In genomic region chr1:34460193-34460592, GRCh38 we compare ENCODE assay signal across 8 cellular contexts.
DNase-seq lines count a peak whose midpoint lies in the region; ATAC-seq, FAIRE-seq and TF ChIP-seq lines count a peak whose summit lies in the region.

No MANE protein-coding gene starts in this region.

- no peaks in the 10 kb centered on the region for H3K27me3 ChIP-seq in keratinocyte (ENCODE audit: control insufficient read depth, extremely low read depth, insufficient read depth, low read length)
- H3K27me3 ChIP-seq in ascending aorta, result no peaks in the 10 kb centered on the region

- no peak overlapping the region for H3K4me2 ChIP-seq in keratinocyte (ENCODE audit: control insufficient read depth, extremely low read depth, insufficient read depth, low read depth, low read length)

- no peaks in the 10 kb centered on the region for H3K4me1 ChIP-seq in keratinocyte (ENCODE audit: control insufficient read depth, extremely low read depth, insufficient read depth, low read length)
- no peaks in the 10 kb centered on the region for H3K4me1 ChIP-seq in ascending aorta

- dilution Hi-C loops in keratinocyte (cut with MboI; ENCODE audit: extremely low pct_ligation_motif_present, low sequenced_read_pairs), result no loop called here

- H3K79me2 ChIP-seq in keratinocyte (ENCODE audit: control insufficient read depth, insufficient read depth, low read length), result no peaks in the 10 kb centered on the region

- no peak overlapping the region for H3K9ac ChIP-seq in keratinocyte (ENCODE audit: control insufficient read depth, extremely low read depth, insufficient read depth, low read length)

- H3K36me3 ChIP-seq in keratinocyte (ENCODE audit: control insufficient read depth in 2 of 2, extremely low read depth in 1 of 2, insufficient read depth in 2 of 2, low read length in 2 of 2) (no peaks in the 10 kb centered on the region), ascending aorta (no peaks in the 10 kb centered on the region)

- no peak for FAIRE-seq in keratinocyte (lab: Jason Lieb, UNC)

- H3K27ac ChIP-seq in keratinocyte (ENCODE audit: control insufficient read depth, insufficient read depth, low read length) (no peak overlapping the region), ascending aorta (no peak overlapping the region)

- intact Hi-C loops in CD14-positive monocyte (cut with micrococcal nuclease), result loop anchor here (2.0 to 5.0 kb wide), 2 partner anchors 282 to 283 kb away; no protein-coding TSS in a partner anchor
- intact Hi-C loops in ascending aorta (cut with DNase I), result no loop called here

- H3K4me3 Mint-ChIP-seq in CD14-positive monocyte, result no peak overlapping the region

- peaks cover 0 to 2% (median 0%) of the 10 kb centered on the region in 7 donors for H3K9me3 Mint-ChIP-seq in CD14-positive monocyte

- ATAC-seq in HG02840 (IDR thresholded peaks at IDR 0.05; ENCODE audit: low FRiP score, unreplicated experiment), result no peak

- H3K4me1 Mint-ChIP-seq in CD14-positive monocyte, result no peaks in the 10 kb centered on the region

- H3K4me3 ChIP-seq in keratinocyte (ENCODE audit: control insufficient read depth in 2 of 3, extremely low read depth in 1 of 3, insufficient read depth in 2 of 3, low read depth in 1 of 3, low read length in 3 of 3) (no peak overlapping the region), ascending aorta (no peak overlapping the region)

- no peak overlapping the region for H3K27ac Mint-ChIP-seq in CD14-positive monocyte

- no peak overlapping the region for H2AFZ ChIP-seq in keratinocyte (ENCODE audit: control insufficient read depth, low read length)

- no peaks in the 10 kb centered on the region for H3K9me1 ChIP-seq in keratinocyte (ENCODE audit: control insufficient read depth, extremely low read depth, insufficient read depth, low read length)

- TF ChIP-seq CTCF in CD14-positive monocyte (IDR thresholded peaks at IDR 0.05) (peak; percentile 75), keratinocyte (optimal IDR thresholded peaks at IDR 0.05 in 1 of 3, IDR thresholded peaks at IDR 0.05 in 1 of 3, conservative IDR thresholded peaks at IDR 0.05 in 1 of 3; ENCODE audit: extremely low read depth in 1 of 3, insufficient read depth in 2 of 3, low read length in 3 of 3) (peak; percentile 69 to 77 (median 70)), ascending aorta (IDR thresholded peaks at IDR 0.05) (no peak)

- DNase-seq in CD14-positive monocyte (ENCODE audit: low spot score), result no peak
- DNase-seq in GM19240 (ENCODE audit: insufficient read length, low spot score), result peak; percentile 57
- peak; percentile 1 for DNase-seq in NOMO-1 treated with dmso at 0.1 percent for 144 hours (lab: John Stamatoyannopoulos, UW; ENCODE audit: unreplicated experiment)
- DNase-seq in activated gamma-delta T cell treated with anti-CD3 and anti-CD28 coated beads, Interleukin-2, amount 50 U/mL, for 16 hours (ENCODE audit: low read depth), result peak; percentile 7
- DNase-seq in keratinocyte (ENCODE audit: low read depth, low spot score), result peak; percentile 15
- DNase-seq in stimulated activated CD8-positive, alpha-beta memory T cell treated with anti-CD3 and anti-CD28 coated beads, Interleukin-7, amount 100 ng/mL, for 24 hours (ENCODE audit: low read depth), result peak; percentile 19
- no peak for DNase-seq in ascending aorta (ENCODE audit: low spot score in 2 of 2)

- H3K9me3 ChIP-seq in keratinocyte (ENCODE audit: control insufficient read depth, low read depth, low read length) (no peaks in the 10 kb centered on the region), ascending aorta (no peaks in the 10 kb centered on the region)

- no peaks in the 10 kb centered on the region for H4K20me1 ChIP-seq in keratinocyte (ENCODE audit: control insufficient read depth, extremely low read depth, insufficient read depth, low read length)

- no peaks in the 10 kb centered on the region for H3K36me3 Mint-ChIP-seq in CD14-positive monocyte

- peaks cover 1 to 5% (median 2%) of the 10 kb centered on the region in 3 donors for H3K27me3 Mint-ChIP-seq in CD14-positive monocyte (ENCODE audit: low read depth in 3 of 3)

Comparison
In these comparisons a context has a peak if more than half of its experiments do, and no peak if none do; other contexts are left out.
1. DNase-seq: peak in GM19240 (single experiment), NOMO-1 treated with dmso at 0.1 percent for 144 hours (single experiment), activated gamma-delta T cell treated with anti-CD3 and anti-CD28 coated beads, Interleukin-2, amount 50 U/mL, for 16 hours (single experiment), keratinocyte (single experiment) and stimulated activated CD8-positive, alpha-beta memory T cell treated with anti-CD3 and anti-CD28 coated beads, Interleukin-7, amount 100 ng/mL, for 24 hours (single experiment); none in CD14-positive monocyte (single experiment) and ascending aorta (0 of 2).
2. CTCF ChIP-seq: peak in CD14-positive monocyte (single experiment) and keratinocyte (3 of 3); none in ascending aorta (0 of 3).